Comparison of ENCODE assay signal across 13 cellular contexts in genomic region chr5:168992687-168993086, GRCh38.
DNase-seq lines count a peak whose midpoint lies in the region; ATAC-seq and TF ChIP-seq lines count a peak whose summit lies in the region.
"Had no signal": no experiment of that assay in that cellular context is flagged by ENCODE, and none has a peak within 500 bp of the region (broad histone marks: within the 10 kb centered on the region; RNA-seq: fewer than 3 reads in every experiment).

No MANE protein-coding gene starts in this region.

- H3K9me3 Mint-ChIP-seq in osteocyte (ENCODE audit: unreplicated experiment): no peaks in the 10 kb centered on the region
- H3K9me3 Mint-ChIP-seq: T-helper 2 cell treated with Interferon-gamma antibody and Interleukin-4, amounts not matched to agents 5 μg/mL and 100 μg/mL, for 36 hours had no signal

- H3K27me3 Mint-ChIP-seq in osteocyte (ENCODE audit: unreplicated experiment): no peaks in the 10 kb centered on the region

- H3K4me3 Mint-ChIP-seq in osteocyte (ENCODE audit: unreplicated experiment): no peak overlapping the region
- H3K4me3 Mint-ChIP-seq: T-helper 2 cell treated with Interferon-gamma antibody and Interleukin-4, amounts not matched to agents 5 μg/mL and 100 μg/mL, for 36 hours had no signal

- H3K27ac Mint-ChIP-seq in osteocyte (ENCODE audit: unreplicated experiment): peak overlapping the region; percentile 18
- H3K27ac Mint-ChIP-seq: T-helper 2 cell treated with Interferon-gamma antibody and Interleukin-4, amounts not matched to agents 5 μg/mL and 100 μg/mL, for 36 hours had no signal

- H3K27me3 ChIP-seq in DOHH2 (ENCODE audit: control insufficient read depth, low read length): peaks cover 11% of the 10 kb centered on the region

- no peaks in the 10 kb centered on the region for H3K9me2 ChIP-seq in DOHH2 (replicated peaks; ENCODE audit: control insufficient read depth, low read length)

- TF ChIP-seq CTCF in DOHH2 (IDR thresholded peaks at IDR 0.05; ENCODE audit: low read depth, low read length, poor library complexity, severe bottlenecking) (peak; percentile 17), epithelial cell of esophagus (IDR thresholded peaks at IDR 0.05; ENCODE audit: insufficient read depth, low read depth, low read length, missing control alignments) (peak; percentile 63), osteocyte (IDR thresholded peaks at IDR 0.05) (peak; percentile 47)

- no peak overlapping the region for H3K4me2 ChIP-seq in DOHH2 (ENCODE audit: low read length)

- peaks cover 46% of the 10 kb centered on the region for H3K4me1 Mint-ChIP-seq in osteocyte (ENCODE audit: unreplicated experiment)

- DNase-seq in NCI-H526 treated with DMSO at 0.1 percent for 48 hours (lab: John Stamatoyannopoulos, UW) (peak; percentile 52), epithelial cell of esophagus (ENCODE audit: low read depth) (peak; percentile 59), osteocyte (ENCODE audit: extremely low spot score, unreplicated experiment) (no peak), NCI-H187 (lab: John Stamatoyannopoulos, UW) (no peak)
- DNase-seq: NCI-H1048; occipital lobe; stimulated activated CD4-positive, alpha-beta T cell treated with anti-CD3 and anti-CD28 coated beads, Interleukin-1b, Interleukin-23, amount 100 ng/mL, for 48 hours; stimulated activated naive CD4-positive, alpha-beta T cell treated with Interleukin-2 at 50 U/mL for 16 hours had no signal

- H3K4me3 ChIP-seq in DOHH2 (ENCODE audit: low read length) (no peak overlapping the region), epithelial cell of esophagus (ENCODE audit: low read length) (no peak overlapping the region)

- ATAC-seq in HG03135 (IDR thresholded peaks at IDR 0.05; ENCODE audit: unreplicated experiment): no peak
- no peak for ATAC-seq in HG03571 (IDR thresholded peaks at IDR 0.05; ENCODE audit: unreplicated experiment)
- ATAC-seq in HG03095 (IDR thresholded peaks at IDR 0.05; ENCODE audit: unreplicated experiment): no peak

- H3F3A ChIP-seq in DOHH2 (ENCODE audit: control insufficient read depth, insufficient read depth): no peaks in the 10 kb centered on the region

- no peaks in the 10 kb centered on the region for H3K9me3 ChIP-seq in DOHH2 (ENCODE audit: control insufficient read depth, insufficient read depth, low read length)

- H4K20me1 ChIP-seq in DOHH2 (ENCODE audit: control insufficient read depth, insufficient read depth, low read depth, low read length): no peaks in the 10 kb centered on the region

- H3K36me3 ChIP-seq in DOHH2 (ENCODE audit: control insufficient read depth, low read length): no peaks in the 10 kb centered on the region

- H3K36me3 Mint-ChIP-seq in osteocyte (ENCODE audit: unreplicated experiment): no peaks in the 10 kb centered on the region

- no peaks in the 10 kb centered on the region for H3K4me1 ChIP-seq in DOHH2 (ENCODE audit: control insufficient read depth, low read length)

- H3K79me2 ChIP-seq in DOHH2 (ENCODE audit: control insufficient read depth, low read length): no peaks in the 10 kb centered on the region

- H3K27ac ChIP-seq in DOHH2 (ENCODE audit: low read depth, low read length): no peak overlapping the region

Comparison
In these comparisons a context has a peak if more than half of its experiments do, and no peak if none do; other contexts are left out.
1. DNase-seq: peak in NCI-H526 treated with DMSO at 0.1 percent for 48 hours (single experiment) and epithelial cell of esophagus (single experiment); none in osteocyte (single experiment) and NCI-H187 (0 of 2).
2. Peak in every context shown above with its lines, with median percentiles within 50 percentile points of each other: CTCF ChIP-seq.